Comparison of ENCODE assay signal across 8 cellular contexts in the genomic region with DNA sequence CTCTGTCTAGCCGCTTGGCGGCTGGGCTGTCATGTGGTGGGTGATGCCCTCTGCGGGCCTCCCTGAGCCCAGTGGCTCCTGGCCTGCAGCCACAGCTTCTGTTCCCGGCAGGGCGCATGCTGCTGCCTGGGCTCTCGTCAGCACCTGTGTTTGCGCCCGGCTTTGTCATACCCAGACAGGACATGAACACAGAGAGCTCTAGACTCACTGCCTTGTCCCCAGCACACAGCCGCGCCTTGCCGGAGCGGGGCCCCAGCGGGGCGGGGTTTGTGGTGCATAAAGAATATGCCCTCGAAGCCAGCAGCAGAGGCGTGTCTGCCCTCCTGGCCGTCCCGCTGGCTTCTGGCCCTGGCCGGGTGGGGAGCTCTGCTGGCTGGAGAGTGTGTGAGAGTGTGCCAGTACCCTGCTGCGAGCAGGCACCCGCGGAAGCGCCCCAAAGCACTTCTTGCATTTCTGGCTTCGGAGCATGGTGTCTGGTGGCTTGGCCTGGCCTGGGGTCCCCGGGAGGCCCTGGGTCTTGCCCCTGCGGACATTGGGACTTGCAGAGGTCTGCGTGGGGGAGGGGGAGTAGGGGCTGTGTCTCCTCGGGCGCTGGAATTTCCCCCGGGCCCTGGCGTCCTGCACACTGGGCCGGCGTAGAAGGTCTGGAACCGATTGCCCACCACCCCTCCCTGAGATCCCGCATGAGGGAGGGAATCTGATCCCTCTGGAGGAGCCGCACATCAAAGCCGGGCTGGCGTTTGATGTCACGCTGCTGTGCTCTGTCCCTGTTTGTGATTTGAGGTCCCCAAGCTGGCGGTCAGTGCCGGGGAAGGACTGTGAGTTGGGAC. TPM values are rescaled to one million over a fixed set of nuclear protein-coding genes. Genes with fewer than 3 reads are reported as not detected.
DNase-seq lines count a peak whose midpoint lies in the region; ATAC-seq and TF ChIP-seq lines count a peak whose summit lies in the region.

No MANE protein-coding gene starts in this region.

- no peak for TF ChIP-seq CTCF in left lung (IDR thresholded peaks at IDR 0.05)
- no peak for TF ChIP-seq CTCF in vagina (IDR thresholded peaks at IDR 0.05)

- H3K9me3 ChIP-seq in left lung (no peaks in the 10 kb centered on the region), vagina (no peaks in the 10 kb centered on the region)

- DNase-seq in A172 (ENCODE audit: low spot score) (peak; percentile 86), NCI-H187 (lab: John Stamatoyannopoulos, UW) (peak; percentile 21 to 30), left lung (peak; percentile 89 to 95), vagina (ENCODE audit: extremely low spot score in 2 of 2) (no peak), COLO829 (ENCODE audit: low spot score) (no peak)

- H3K4me1 ChIP-seq in left lung (peaks cover 18 to 32% of the 10 kb centered on the region in 2 donors), vagina (peaks cover 30% of the 10 kb centered on the region)

- TF ChIP-seq POLR2A in vagina (IDR thresholded peaks at IDR 0.05): no peak

- intact Hi-C loops in left lung (cut with DNase I): no loop called here
- intact Hi-C loops in vagina (cut with DNase I): no loop called here

- H3K4me3 ChIP-seq in left lung (no peak overlapping the region), vagina (peak overlapping the region in 1 of 2 donors; percentile 8)

- peak; percentile 91 for ATAC-seq in left lung
- ATAC-seq in HG03457 (IDR thresholded peaks at IDR 0.05; ENCODE audit: unreplicated experiment): no peak
- no peak for ATAC-seq in HG02852 (IDR thresholded peaks at IDR 0.05; ENCODE audit: unreplicated experiment)

- peak overlapping the region; percentile 54 for H3K27ac ChIP-seq in cingulate gyrus (ENCODE audit: low read depth, low read length)
- H3K27ac ChIP-seq in left lung: peak overlapping the region; percentile 20 to 63
- peak overlapping the region; percentile 61 for H3K27ac ChIP-seq in vagina

- H3K36me3 ChIP-seq in left lung (peaks cover 0 to 37% of the 10 kb centered on the region in 2 donors), vagina (no peaks in the 10 kb centered on the region)

- H3K27me3 ChIP-seq in left lung (no peaks in the 10 kb centered on the region), vagina (no peaks in the 10 kb centered on the region)

RNA-seq across cellular contexts. Expression of gene ASPSCR1, which starts 14.5 kb away (rescaled TPM):
- 22.4 and 25.8 TPM in 2 replicates for total RNA-seq in A172 (2014; rRNA removed; shearing (Covaris generic))
- 10 to 100 TPM; 35.1 to 40.2 TPM for total RNA-seq in left lung
- total RNA-seq in vagina: 31.2 TPM

RNA-seq across cellular contexts. Expression of gene CENPX, which starts 30.8 kb away (rescaled TPM):
- total RNA-seq in A172 (2014; rRNA removed; shearing (Covaris generic)): 155 and 163 TPM in 2 replicates
- total RNA-seq in left lung (10 to 100 TPM; 42.9 to 77.7 TPM), vagina (101 TPM)

RNA-seq across cellular contexts. Expression of gene NOTUM, which starts 30.9 kb away (rescaled TPM):
- total RNA-seq in A172 (2014; rRNA removed; shearing (Covaris generic)): 0.14 and 1.9 TPM in 2 replicates
- total RNA-seq in left lung: 1 to 10 TPM in 1 of 2 donors, under 1 TPM in 1; 0.79 to 1.0 TPM
- not detected for total RNA-seq in vagina

RNA-seq across cellular contexts. Expression of gene LRRC45, which starts 31.2 kb away (rescaled TPM):
- total RNA-seq in A172 (2014; rRNA removed; shearing (Covaris generic)): 28.0 and 38.0 TPM in 2 replicates
- total RNA-seq in left lung: 10 to 100 TPM; 16.9 to 20.7 TPM
- 14.0 TPM for total RNA-seq in vagina

RNA-seq across cellular contexts. Expression of gene RAC3, which starts 39.6 kb away (rescaled TPM):
- 7.0 TPM in 1 of 2 replicates, not detected in the other for total RNA-seq in A172 (2014; rRNA removed; shearing (Covaris generic))
- 10 to 100 TPM in 1 of 2 donors, 1 to 10 TPM in 1; 4.2 to 11.5 TPM for total RNA-seq in left lung
- 12.8 TPM for total RNA-seq in vagina

Comparison
In these comparisons a context has a peak if more than half of its experiments do, and no peak if none do; other contexts are left out.
1. DNase-seq: peak in A172 (single experiment), NCI-H187 (2 of 2) and left lung (2 of 2); none in vagina (0 of 2) and COLO829 (single experiment).
2. Peak in every context shown above with its lines, with median percentiles within 50 percentile points of each other: H3K27ac ChIP-seq.